In genomic region chr1:218479436-218480115, GRCh38 we compare ENCODE assay signal across 12 cellular contexts.
DNase-seq lines count a peak whose midpoint lies in the region; ATAC-seq, FAIRE-seq and TF ChIP-seq lines count a peak whose summit lies in the region.
"Had no signal": no experiment of that assay in that cellular context is flagged by ENCODE, and none has a peak within 500 bp of the region (broad histone marks: within the 10 kb centered on the region; RNA-seq: fewer than 3 reads in every experiment).

No MANE protein-coding gene starts in this region.

- H2AFZ ChIP-seq in ACC112 (ENCODE audit: low read length, unreplicated experiment) (no peak overlapping the region), PC-9 (no peak overlapping the region), endothelial cell of umbilical vein (ENCODE audit: low read depth, low read length) (peak overlapping the region; percentile 50), mesenchymal stem cell (ENCODE audit: low read depth, low read length) (no peak overlapping the region)

- CTCF ChIA-PET in PC-9 (lab: Charles Lee) (interaction anchor here (1.1 kb wide), 1 partner anchor 8 kb away, joined by 3 read pairs; no protein-coding TSS in a partner anchor), endothelial cell of umbilical vein (lab: Charles Lee) (interaction anchor here (0.6 to 1.6 kb wide), 5 partner anchors 13 to 587 kb away, joined by 3 to 5 read pairs (median 4); no protein-coding TSS in a partner anchor)

- H3K4me2 ChIP-seq in PC-9 (no peak overlapping the region; the same call in 1 of the 2 replicates), endothelial cell of umbilical vein (ENCODE audit: insufficient read depth, low read length) (peak overlapping the region; percentile 69), mesenchymal stem cell (ENCODE audit: low read length, poor library complexity, severe bottlenecking) (no peak overlapping the region)
- H3K4me2 ChIP-seq: BLaER1 had no signal

- H4K20me1 ChIP-seq in PC-9 (ENCODE audit: insufficient read depth), result no peaks in the 10 kb centered on the region
- no peaks in the 10 kb centered on the region for H4K20me1 ChIP-seq in endothelial cell of umbilical vein (replicated peaks; ENCODE audit: control insufficient read depth, extremely low read depth, insufficient read depth, low read length)
- H4K20me1 ChIP-seq: BLaER1 had no signal

- no peak overlapping the region for H4K91ac ChIP-seq in mesenchymal stem cell (ENCODE audit: low read length)

- ATAC-seq in GM21737 (IDR thresholded peaks at IDR 0.05; ENCODE audit: unreplicated experiment) (no peak), HG02610 (IDR thresholded peaks at IDR 0.05; ENCODE audit: unreplicated experiment) (no peak)
- ATAC-seq: natural killer cell had no signal

- peaks cover 62% of the 10 kb centered on the region for H3K4me1 ChIP-seq in ACC112 (ENCODE audit: control insufficient read depth, insufficient read depth, low read length, unreplicated experiment)
- H3K4me1 ChIP-seq in PC-9 (replicated peaks; ENCODE audit: insufficient read depth), result peaks cover 36% of the 10 kb centered on the region
- peaks cover 33% of the 10 kb centered on the region for H3K4me1 ChIP-seq in endothelial cell of umbilical vein (ENCODE audit: control insufficient read depth, extremely low read depth, insufficient read depth, low read length)
- H3K4me1 ChIP-seq in mesenchymal stem cell (ENCODE audit: control insufficient read depth, insufficient read depth, low read depth, low read length), result peaks cover 3% of the 10 kb centered on the region

- H2BK5ac ChIP-seq in mesenchymal stem cell (ENCODE audit: low read depth, low read length, poor library complexity, severe bottlenecking), result peak overlapping the region; percentile 95

- H4K8ac ChIP-seq in mesenchymal stem cell (ENCODE audit: low read length), result peak overlapping the region; percentile 12

- peak overlapping the region; percentile 52 for H2AK5ac ChIP-seq in mesenchymal stem cell (ENCODE audit: low read length, severe bottlenecking)

- H2BK12ac ChIP-seq in mesenchymal stem cell (ENCODE audit: low read length in 2 of 2), result peak overlapping the region; percentile 79 to 96

- H2BK15ac ChIP-seq in mesenchymal stem cell (ENCODE audit: low read depth, poor library complexity, severe bottlenecking), result no peak overlapping the region

- H3K9me2 ChIP-seq in PC-9 (ENCODE audit: insufficient read depth), result no peaks in the 10 kb centered on the region

- H3K9ac ChIP-seq in endothelial cell of umbilical vein (replicated peaks; ENCODE audit: extremely low read depth, insufficient read depth, low read length) (peak overlapping the region; percentile 84), mesenchymal stem cell (ENCODE audit: low read length) (peak overlapping the region; percentile 68)
- H3K9ac ChIP-seq: BLaER1 had no signal

- BruUV-seq in PC-9 (replicated peaks; lab: Mats Ljungman, UMichigan) (TSS peak; percentile 74), endothelial cell of umbilical vein (replicated peaks; lab: Mats Ljungman, UMichigan) (TSS peak; percentile 86)

- no peaks in the 10 kb centered on the region for H3K9me1 ChIP-seq in endothelial cell of umbilical vein (replicated peaks; ENCODE audit: control insufficient read depth, extremely low read depth, insufficient read depth, low read length)

- no peak overlapping the region for H2BK120ac ChIP-seq in mesenchymal stem cell (ENCODE audit: low read depth, low read length)

- H3K79me2 ChIP-seq in ACC112 (ENCODE audit: control insufficient read depth, insufficient read depth, low read length, unreplicated experiment), result no peaks in the 10 kb centered on the region
- no peaks in the 10 kb centered on the region for H3K79me2 ChIP-seq in PC-9 (ENCODE audit: low read depth)
- no peaks in the 10 kb centered on the region for H3K79me2 ChIP-seq in endothelial cell of umbilical vein (ENCODE audit: control insufficient read depth, insufficient read depth, low read length)

- FAIRE-seq in endothelial cell of umbilical vein (lab: Jason Lieb, UNC), result no peak

- no peak overlapping the region for H3K23ac ChIP-seq in mesenchymal stem cell (ENCODE audit: low read length in 2 of 2)

- intact Hi-C loops in PC-9 (cut with micrococcal nuclease; ENCODE audit: unreplicated experiment) (loop anchor here (1.0 kb wide), 3 partner anchors 17 to 227 kb away; no protein-coding TSS in a partner anchor), endothelial cell of umbilical vein (cut with micrococcal nuclease) (loop anchor here (1.0 to 5.0 kb wide), 13 partner anchors 17 to 848 kb away; partner anchors contain the start of gene LYPLAL1)

- H3F3A ChIP-seq in PC-9 (ENCODE audit: insufficient read depth, low read depth), result peaks cover 21% of the 10 kb centered on the region; the same call in 1 of the 2 replicates

- no peak overlapping the region for H3K14ac ChIP-seq in mesenchymal stem cell (ENCODE audit: low read length in 2 of 2)

- peak overlapping the region in 1 of 2 experiments; percentile 90 for H3K4ac ChIP-seq in mesenchymal stem cell (ENCODE audit: low read depth in 1 of 2, low read length in 2 of 2)

- H3K79me1 ChIP-seq in mesenchymal stem cell (replicated peaks; ENCODE audit: low read length, poor library complexity, severe bottlenecking), result no peaks in the 10 kb centered on the region

- dilution Hi-C loops in endothelial cell of umbilical vein (cut with MboI; ENCODE audit: extremely low pct_ligation_motif_present, low sequenced_read_pairs), result no loop called here

- H3K9me3 ChIP-seq in PC-9 (ENCODE audit: insufficient read depth, low read depth), result peaks cover 29% of the 10 kb centered on the region
- no peaks in the 10 kb centered on the region for H3K9me3 ChIP-seq in endothelial cell of umbilical vein (replicated peaks; ENCODE audit: control insufficient read depth, insufficient read depth, low read length)
- no peaks in the 10 kb centered on the region for H3K9me3 ChIP-seq in mesenchymal stem cell (ENCODE audit: control insufficient read depth, low read length)
- H3K9me3 ChIP-seq: BLaER1 had no signal

- no peaks in the 10 kb centered on the region for H3K36me3 ChIP-seq in ACC112 (ENCODE audit: insufficient read depth, low read length)
- no peaks in the 10 kb centered on the region for H3K36me3 ChIP-seq in PC-9 (ENCODE audit: low read depth)
- H3K36me3 ChIP-seq in endothelial cell of umbilical vein (ENCODE audit: control insufficient read depth in 2 of 2, extremely low read depth in 1 of 2, insufficient read depth in 2 of 2, low read length in 2 of 2), result no peaks in the 10 kb centered on the region
- H3K36me3 ChIP-seq in mesenchymal stem cell (ENCODE audit: control insufficient read depth in 1 of 2, insufficient read depth in 2 of 2, low read depth in 1 of 2, low read length in 2 of 2), result no peaks in the 10 kb centered on the region
- H3K36me3 ChIP-seq: BLaER1 had no signal

- POLR2A ChIA-PET in PC-9 (lab: Charles Lee; ENCODE audit: unreplicated experiment), result interaction anchor here (0.5 to 1.2 kb wide), 4 partner anchors 20 to 134 kb away, joined by 3 to 16 read pairs (median 6); no protein-coding TSS in a partner anchor
- POLR2A ChIA-PET in endothelial cell of umbilical vein (lab: Charles Lee), result interaction anchor here (1.4 to 1.6 kb wide), 2 partner anchors 18 to 19 kb away, joined by 3 to 4 read pairs; no protein-coding TSS in a partner anchor

- TF ChIP-seq CTCF in PC-9 (conservative IDR thresholded peaks at IDR 0.05) (no peak), endothelial cell of umbilical vein (IDR thresholded peaks at IDR 0.05; ENCODE audit: extremely low read depth in 1 of 2, insufficient read depth in 1 of 2, low read depth in 1 of 2, low read length in 2 of 2) (no peak)

- H3K27ac ChIP-seq in ACC112 (ENCODE audit: low read depth, low read length), result peak overlapping the region; percentile 97
- H3K27ac ChIP-seq in PC-9, result peak overlapping the region; percentile 77
- H3K27ac ChIP-seq in endothelial cell of umbilical vein (ENCODE audit: insufficient read depth, low read depth, low read length), result peak overlapping the region; percentile 100
- H3K27ac ChIP-seq in mesenchymal stem cell (ENCODE audit: low read length, poor library complexity, severe bottlenecking), result peak overlapping the region; percentile 100
- H3K27ac ChIP-seq: BLaER1 had no signal

- H3K18ac ChIP-seq in mesenchymal stem cell (ENCODE audit: low read depth in 1 of 2, low read length in 2 of 2), result peak overlapping the region; percentile 7 to 80

- peak; percentile 40 to 41 for DNase-seq in PC-9
- DNase-seq in endothelial cell of umbilical vein (ENCODE audit: low read depth, low spot score), result peak; percentile 53
- peak; percentile 67 for DNase-seq in mesenchymal stem cell
- no peak for DNase-seq in LoVo (ENCODE audit: low spot score)
- DNase-seq in NCI-H2029 treated with DMSO at 0.1 percent for 48 hours (lab: John Stamatoyannopoulos, UW), result no peak
- DNase-seq: activated effector memory CD4-positive, alpha-beta T cell treated with Interleukin-2 at 50 U/mL for 16 hours; MV-4-11; natural killer cell had no signal

- no peaks in the 10 kb centered on the region for H3K27me3 ChIP-seq in ACC112 (ENCODE audit: insufficient read depth, low read length)
- H3K27me3 ChIP-seq in PC-9 (ENCODE audit: insufficient read depth, low read depth), result no peaks in the 10 kb centered on the region
- no peaks in the 10 kb centered on the region for H3K27me3 ChIP-seq in endothelial cell of umbilical vein (ENCODE audit: control insufficient read depth in 2 of 2, insufficient read depth in 2 of 2, low read length in 2 of 2)
- H3K27me3 ChIP-seq in mesenchymal stem cell (ENCODE audit: control insufficient read depth in 1 of 2, insufficient read depth in 1 of 2, low read length in 2 of 2), result no peaks in the 10 kb centered on the region
- H3K27me3 ChIP-seq: BLaER1 had no signal

- WGBS in mesenchymal stem cell, result 0% methylated on average over 1 of the region's 1 CpG

- TF ChIP-seq POLR2A in endothelial cell of umbilical vein (IDR thresholded peaks at IDR 0.05; ENCODE audit: low read depth, low read length), result no peak

- H3K4me3 ChIP-seq in ACC112 (ENCODE audit: low read depth, low read length), result peak overlapping the region; percentile 11; the same call in 1 of the 2 replicates
- H3K4me3 ChIP-seq in PC-9, result no peak overlapping the region
- H3K4me3 ChIP-seq in endothelial cell of umbilical vein (replicated peaks in 1 of 3; ENCODE audit: insufficient read depth in 1 of 3, low read depth in 1 of 3, low read length in 3 of 3), result no peak overlapping the region
- H3K4me3 ChIP-seq in mesenchymal stem cell (ENCODE audit: insufficient read depth in 1 of 2, low read depth in 1 of 2, low read length in 2 of 2), result no peak overlapping the region
- H3K4me3 ChIP-seq: BLaER1 had no signal

TF ChIP-seq in endothelial cell of umbilical vein, 7 proteins besides CTCF, POLR2A, EP300 and RAD21 (continues in another document):
- TF ChIP-seq EZH2 (IDR thresholded peaks at IDR 0.05; ENCODE audit: borderline replicate concordance, low read depth, low read length, severe bottlenecking) (no peak), POLR2AphosphoS5 (IDR thresholded peaks at IDR 0.05; ENCODE audit: insufficient read depth, low read depth, low read length) (no peak), FOS (IDR thresholded peaks at IDR 0.05; ENCODE audit: borderline replicate concordance, insufficient read depth, low read length) (no peak), GATA2 (IDR thresholded peaks at IDR 0.05; ENCODE audit: insufficient read depth, insufficient read length, low read depth, low read length) (no peak), MYC (IDR thresholded peaks at IDR 0.05; ENCODE audit: low read depth, low read length) (no peak)

Comparison
In these comparisons a context has a peak if more than half of its experiments do, and no peak if none do; other contexts are left out.
1. DNase-seq: peak in PC-9 (2 of 2), endothelial cell of umbilical vein (single experiment) and mesenchymal stem cell (single experiment); none in LoVo (single experiment) and NCI-H2029 treated with DMSO at 0.1 percent for 48 hours (single experiment).
2. Peak in every context shown above with its lines, with median percentiles within 50 percentile points of each other: H3K27ac ChIP-seq.